Comparison of ENCODE assay signal across 8 cellular contexts in the genomic region with DNA sequence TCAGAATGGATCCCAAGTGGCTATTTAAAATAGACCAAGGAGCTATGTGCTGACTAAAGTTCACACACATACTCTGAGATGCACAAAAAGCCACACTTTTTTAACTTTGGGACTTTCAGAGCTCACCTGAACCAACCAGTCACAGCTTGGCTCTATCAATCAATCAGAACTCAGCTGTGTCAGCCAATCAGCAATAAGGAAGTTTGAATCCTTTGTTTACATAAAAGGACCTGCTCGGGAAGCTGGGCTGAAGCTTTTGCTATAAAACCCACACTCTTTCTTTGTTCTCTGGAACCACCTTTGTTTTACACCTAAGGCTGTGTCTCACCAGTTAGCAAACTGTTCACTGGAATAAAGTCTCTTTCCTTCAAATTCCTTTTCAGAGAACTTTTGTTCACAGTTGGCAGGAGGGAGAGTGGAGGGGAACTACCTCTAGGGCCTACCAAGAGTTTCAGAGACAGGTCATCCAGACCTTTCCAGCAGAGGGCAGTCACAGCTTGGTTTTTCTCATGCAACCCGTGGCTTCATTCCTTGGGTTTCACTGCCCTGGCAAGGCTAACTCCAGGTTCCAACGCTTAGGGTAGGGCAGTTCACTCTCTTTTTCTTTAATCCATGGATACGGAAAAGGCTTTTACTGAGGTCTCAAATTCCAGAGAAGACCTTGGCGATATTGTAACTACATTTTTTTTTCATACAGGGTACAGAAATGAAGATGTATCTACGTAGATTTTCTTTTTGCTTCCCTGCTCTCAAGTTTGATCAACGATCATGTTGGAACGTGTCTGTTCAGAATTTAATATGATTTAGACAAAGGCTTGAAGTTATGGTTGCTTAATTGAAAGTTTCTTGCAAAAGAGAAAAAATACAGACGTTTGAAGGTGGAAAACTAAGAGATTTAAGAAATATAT.
A peak's percentile ranks its signal among the peaks of the same experiment; 100 is the strongest.
DNase-seq lines count a peak whose midpoint lies in the region; ATAC-seq, FAIRE-seq and TF ChIP-seq lines count a peak whose summit lies in the region.

No MANE protein-coding gene starts in this region.

- peak; percentile 96 for ATAC-seq in GM18907 (IDR thresholded peaks at IDR 0.05; ENCODE audit: unreplicated experiment)
- ATAC-seq in HG03175 (IDR thresholded peaks at IDR 0.05; ENCODE audit: unreplicated experiment): peak; percentile 90
- ATAC-seq in left lobe of liver: peak; percentile 100

- peak; percentile 18 for FAIRE-seq in colon (lab: Jason Lieb, UNC)

- peak; percentile 82 for TF ChIP-seq CTCF in AG09319 (IDR thresholded peaks at IDR 0.05; ENCODE audit: low read depth, low read length)

- DNase-seq in AG09319 (ENCODE audit: extremely low read depth, low read depth): peak; percentile 28
- peak; percentile 62 to 85 for DNase-seq in NCI-H446 (lab: John Stamatoyannopoulos, UW)
- DNase-seq in activated CD4-positive, alpha-beta T cell treated with anti-CD3 and anti-CD28 coated beads for 48 hours: peak; percentile 83
- peak; percentile 74 for DNase-seq in left lobe of liver (ENCODE audit: low spot score)
- peak; percentile 82 for DNase-seq in stimulated activated CD4-positive, alpha-beta T cell treated with anti-CD3 and anti-CD28 coated beads, Interleukin-4, amount 100 ng/mL, for 24 hours

Comparison
In these comparisons a context has a peak if more than half of its experiments do, and no peak if none do; other contexts are left out.
1. Peak in every context shown above with its lines: DNase-seq and ATAC-seq.
2. DNase-seq: peak in every context shown above with its lines; median percentile 83 in activated CD4-positive, alpha-beta T cell treated with anti-CD3 and anti-CD28 coated beads for 48 hours; 82 in stimulated activated CD4-positive, alpha-beta T cell treated with anti-CD3 and anti-CD28 coated beads, Interleukin-4, amount 100 ng/mL, for 24 hours; 74 in left lobe of liver; 74 in NCI-H446; 28 in AG09319.